ENCODE assay signal across 17 cellular contexts in the genomic region with DNA sequence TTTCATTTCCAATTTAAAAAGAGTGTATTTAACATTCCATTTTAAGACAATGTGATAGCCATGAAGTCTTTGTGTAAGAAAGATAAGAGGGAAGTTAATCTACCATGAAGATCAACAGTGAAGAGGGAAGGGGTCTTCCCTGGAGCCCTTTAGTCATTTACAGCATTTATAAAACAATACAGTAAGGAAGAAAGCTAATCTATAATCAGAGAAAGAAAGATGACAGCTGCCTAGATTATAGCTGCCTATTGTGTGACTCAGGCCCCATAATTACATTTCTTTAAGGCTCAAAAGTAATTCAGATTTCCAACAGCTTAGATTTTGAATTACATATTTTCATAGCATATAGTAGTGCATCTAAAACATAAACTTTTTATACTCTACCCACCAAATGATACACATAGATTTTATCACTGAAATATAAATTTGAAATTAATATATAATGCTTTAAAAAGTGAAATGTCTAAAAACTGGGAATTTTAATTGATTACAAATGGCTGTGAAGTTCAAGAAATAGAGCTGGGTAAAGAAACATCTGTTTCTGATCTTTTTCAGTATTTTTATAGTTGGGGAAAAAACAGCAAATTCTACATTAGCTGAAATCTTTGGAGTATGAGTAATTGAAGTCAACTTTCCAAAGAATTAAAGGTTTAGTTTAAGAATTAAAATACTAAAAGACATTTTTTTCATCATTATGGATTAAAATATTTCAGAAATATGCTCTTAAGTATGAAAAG.
DNase-seq lines count a peak whose midpoint lies in the region; ATAC-seq, FAIRE-seq and TF ChIP-seq lines count a peak whose summit lies in the region.
"Had no signal": no experiment of that assay in that cellular context is flagged by ENCODE, and none has a peak within 500 bp of the region (broad histone marks: within the 10 kb centered on the region; RNA-seq: fewer than 3 reads in every experiment).

No MANE protein-coding gene starts in this region.

- FAIRE-seq in D721Med (lab: Jason Lieb, UNC), result no peak
- FAIRE-seq: HTR-8/SVneo had no signal

- no peak overlapping the region for H3K4me3 Mint-ChIP-seq in chondrocyte (ENCODE audit: unreplicated experiment)
- H3K4me3 Mint-ChIP-seq: CD8-positive, alpha-beta memory T cell; naive B cell; T-cell had no signal

- H3K4me1 Mint-ChIP-seq in chondrocyte (ENCODE audit: low read depth), result peaks cover 47% of the 10 kb centered on the region

- intact Hi-C loops in mucosa of descending colon (cut with DNase I, micrococcal nuclease), result no loop called here

- no peaks in the 10 kb centered on the region for H3K36me3 ChIP-seq in mucosa of descending colon (ENCODE audit: low read depth)

- H3K4me1 ChIP-seq in mucosa of descending colon (ENCODE audit: low read depth), result peaks cover 11% of the 10 kb centered on the region
- H3K4me1 ChIP-seq: Peyer's patch had no signal

- ATAC-seq in mucosa of descending colon (peak; percentile 94), HG02938 (IDR thresholded peaks at IDR 0.05; ENCODE audit: unreplicated experiment) (no peak)
- ATAC-seq: T-cell had no signal

- H3K9me3 ChIP-seq in mucosa of descending colon, result peaks cover 3% of the 10 kb centered on the region
- H3K9me3 ChIP-seq: Peyer's patch had no signal

- H3K9me3 Mint-ChIP-seq in chondrocyte (ENCODE audit: low read depth), result peaks cover 8% of the 10 kb centered on the region

- H3K27ac Mint-ChIP-seq in chondrocyte (ENCODE audit: unreplicated experiment), result peak overlapping the region; percentile 58

- no peaks in the 10 kb centered on the region for H3K27me3 Mint-ChIP-seq in chondrocyte (ENCODE audit: low read depth)
- H3K27me3 Mint-ChIP-seq: CD8-positive, alpha-beta memory T cell; naive B cell; T-cell had no signal

- TF ChIP-seq CTCF in chondrocyte (IDR thresholded peaks at IDR 0.05) (no peak), mucosa of descending colon (IDR thresholded peaks at IDR 0.05) (no peak), D721Med (IDR thresholded peaks at IDR 0.05; ENCODE audit: insufficient read depth, missing control alignments) (no peak)

- peaks cover 35% of the 10 kb centered on the region for H3K36me3 Mint-ChIP-seq in chondrocyte (ENCODE audit: low read depth)

- DNase-seq in EH (ENCODE audit: low read depth) (peak; percentile 73), NCI-H146 (lab: John Stamatoyannopoulos, UW) (peak; percentile 87), chondrocyte (ENCODE audit: low spot score) (no peak), mucosa of descending colon (no peak), D721Med (ENCODE audit: insufficient read length, low spot score) (no peak), cerebellum (ENCODE audit: low spot score) (no peak), NCI-H2196 (lab: John Stamatoyannopoulos, UW; ENCODE audit: unreplicated experiment) (no peak)
- DNase-seq: activated naive CD4-positive, alpha-beta T cell treated with anti-CD3 and anti-CD28 coated beads, Interleukin-2, amount 50 U/mL, for 16 hours; CD8-positive, alpha-beta memory T cell; cerebellar nuclear complex; erythroblast; naive B cell; NCI-H510A treated with DMSO at 0.1 percent for 48 hours; Peyer's patch; T-cell had no signal

- H3K4me3 ChIP-seq in mucosa of descending colon, result no peak overlapping the region
- H3K4me3 ChIP-seq: Peyer's patch had no signal

Comparison
In these comparisons a context has a peak if more than half of its experiments do, and no peak if none do; other contexts are left out.
1. DNase-seq: peak in EH (single experiment) and NCI-H146 (single experiment); none in chondrocyte (single experiment), mucosa of descending colon (0 of 3), D721Med (single experiment), cerebellum (single experiment) and NCI-H2196 (single experiment).